In genomic region chr15:95405447-95405846, GRCh38 we compare ENCODE assay signal across 16 cellular contexts.
DNase-seq lines count a peak whose midpoint lies in the region; ATAC-seq and TF ChIP-seq lines count a peak whose summit lies in the region.
"Had no signal": no experiment of that assay in that cellular context is flagged by ENCODE, and none has a peak within 500 bp of the region (broad histone marks: within the 10 kb centered on the region; RNA-seq: fewer than 3 reads in every experiment).

No MANE protein-coding gene starts in this region.

- no peak overlapping the region for H2AFZ ChIP-seq in GM23248

- no peak overlapping the region for H3K4me3 ChIP-seq in GM23248
- no peak overlapping the region for H3K4me3 ChIP-seq in ascending aorta
- H3K4me3 ChIP-seq: upper lobe of left lung had no signal

- H4K20me1 ChIP-seq in GM23248 (ENCODE audit: insufficient read depth): no peaks in the 10 kb centered on the region

- no peaks in the 10 kb centered on the region for H3K79me2 ChIP-seq in GM23248 (ENCODE audit: insufficient read depth)

- no peak for ATAC-seq in HG03469 (IDR thresholded peaks at IDR 0.05; ENCODE audit: unreplicated experiment)
- ATAC-seq: activated T-cell treated with anti-CD3 and anti-CD28 coated beads, Interleukin-2, amount 50 U/mL, for 72 hours; foreskin keratinocyte had no signal

- H3K27ac ChIP-seq in GM23248 (no peak overlapping the region), ascending aorta (peak overlapping the region in 1 of 2 donors; percentile 11)
- H3K27ac ChIP-seq: foreskin keratinocyte had no signal

- TF ChIP-seq CTCF in ascending aorta (IDR thresholded peaks at IDR 0.05): no peak

- no peaks in the 10 kb centered on the region for H3K9me2 ChIP-seq in GM23248 (ENCODE audit: insufficient read depth)

- H3K27me3 ChIP-seq in GM23248 (replicated peaks; ENCODE audit: insufficient read depth): no peaks in the 10 kb centered on the region
- no peaks in the 10 kb centered on the region for H3K27me3 ChIP-seq in ascending aorta
- H3K27me3 ChIP-seq: foreskin keratinocyte, upper lobe of left lung had no signal

- no peaks in the 10 kb centered on the region for H3K36me3 ChIP-seq in GM23248 (ENCODE audit: low read depth)
- no peaks in the 10 kb centered on the region for H3K36me3 ChIP-seq in ascending aorta
- H3K36me3 ChIP-seq: upper lobe of left lung had no signal

- H3K9me3 ChIP-seq in GM23248 (ENCODE audit: low read depth) (no peaks in the 10 kb centered on the region), ascending aorta (no peaks in the 10 kb centered on the region)
- H3K9me3 ChIP-seq: upper lobe of left lung had no signal

- H3F3A ChIP-seq in GM23248 (ENCODE audit: insufficient read depth): no peaks in the 10 kb centered on the region

- intact Hi-C loops in ascending aorta (cut with DNase I): no loop called here

- WGBS in GM23248 (ENCODE audit: low coverage in 1 of 2, low lambda C conversion rate in 2 of 2, missing lambda C conversion rate in 2 of 2), 2 experiments: 41 to 42% methylated on average over 3 of the region's 3 CpGs

- no peak overlapping the region for H3K9ac ChIP-seq in GM23248

- in situ Hi-C loops in GM23248 (cut with MboI): no loop called here

- H3K4me1 ChIP-seq in GM23248 (ENCODE audit: insufficient read depth) (peaks cover 6% of the 10 kb centered on the region; the same call in 1 of the 2 replicates), ascending aorta (peaks cover 0 to 11% of the 10 kb centered on the region in 2 donors)
- H3K4me1 ChIP-seq: foreskin keratinocyte had no signal

- H3K4me2 ChIP-seq in GM23248 (ENCODE audit: unreplicated experiment): no peak overlapping the region

- peak; percentile 29 for DNase-seq in GM23248
- peak; percentile 31 for DNase-seq in brain pericyte (ENCODE audit: low read depth, low spot score)
- DNase-seq in glomerular visceral epithelial cell (ENCODE audit: extremely low spot score): peak; percentile 1
- DNase-seq in smooth muscle cell of the brain vasculature (ENCODE audit: low read depth, low spot score): peak; percentile 59
- no peak for DNase-seq in NCI-H1105 treated with DMSO at 0.1 percent for 48 hours (lab: John Stamatoyannopoulos, UW)
- DNase-seq in ascending aorta (ENCODE audit: low spot score in 2 of 2): no peak
- DNase-seq: activated CD4-positive, CD25-positive, alpha-beta regulatory T cell; activated T-cell treated with anti-CD3 and anti-CD28 coated beads, Interleukin-2, amount 50 U/mL, for 72 hours; C1 segment of cervical spinal cord; caudate nucleus; effector CD8-positive, alpha-beta T cell; foreskin keratinocyte; NCI-H1436; stimulated activated CD4-positive, alpha-beta T cell treated with anti-CD3 and anti-CD28 coated beads, Interleukin-1b, Interleukin-23, amount 100 ng/mL, for 48 hours; upper lobe of left lung had no signal

Comparison
In these comparisons a context has a peak if more than half of its experiments do, and no peak if none do; other contexts are left out.
1. DNase-seq: peak in GM23248 (single experiment), brain pericyte (single experiment), glomerular visceral epithelial cell (single experiment) and smooth muscle cell of the brain vasculature (single experiment); none in NCI-H1105 treated with DMSO at 0.1 percent for 48 hours (single experiment) and ascending aorta (0 of 2).